8 cellular contexts compared by ENCODE assay signal in genomic region chr17:30708241-30709078, GRCh38.
DNase-seq lines count a peak whose midpoint lies in the region; ATAC-seq, FAIRE-seq and TF ChIP-seq lines count a peak whose summit lies in the region.
"Not testable (repeated sequence)": the region's sequence is repeated elsewhere in the genome, so short reads cannot be mapped to it uniquely, and the experiment has no call there.

No MANE protein-coding gene starts in this region.

- peak overlapping the region; percentile 88 for H3K27ac ChIP-seq in DND-41 (ENCODE audit: low read length)
- H3K27ac ChIP-seq in heart left ventricle: peak overlapping the region in 8 of 12 donors; percentile 13 to 60 (median 52)
- not testable (repeated sequence) for H3K27ac ChIP-seq in neutrophil

- H3K9ac ChIP-seq in DND-41 (ENCODE audit: low read depth, low read length): peak overlapping the region; percentile 73

- intact Hi-C loops in heart left ventricle (cut with DNase I): not testable (repeated sequence)

- peak in 1 of 2 donors; percentile 24 for TF ChIP-seq POLR2A in heart left ventricle (IDR thresholded peaks at IDR 0.05)

- H3K27me3 ChIP-seq in DND-41 (ENCODE audit: insufficient read depth, low read length, poor library complexity): not testable (repeated sequence)
- H3K27me3 ChIP-seq in heart left ventricle (peaks cover 0 to 30% (median 5%) of the 10 kb centered on the region in 9 donors), neutrophil (peaks cover 67% of the 10 kb centered on the region)

- H3K79me2 ChIP-seq in DND-41 (ENCODE audit: insufficient read depth, low read length): peaks cover 40% of the 10 kb centered on the region

- DNase-seq in DND-41 (peak; percentile 90), NCI-H2227 treated with DMSO at 0.1 percent for 48 hours (lab: John Stamatoyannopoulos, UW) (peak; percentile 78), astrocyte of the cerebellum (ENCODE audit: low read depth) (peak; percentile 91), heart left ventricle (peak; percentile 84 to 90 (median 90))
- peak; percentile 72 for DNase-seq in stimulated activated naive CD8-positive, alpha-beta T cell treated with anti-CD3 and anti-CD28 coated beads, Interleukin-15, Interleukin-2, amounts not matched to agents 100 U/mL and 50 U/mL, for 24 hours

- peak overlapping the region; percentile 81 for H3K4me2 ChIP-seq in DND-41 (ENCODE audit: insufficient read depth, low read length)

- not testable (repeated sequence) for H3K36me3 ChIP-seq in DND-41 (ENCODE audit: insufficient read depth, low read length); heart left ventricle; neutrophil

- WGBS in heart left ventricle, 4 donors: 0 to 1% (median 0%) methylated on average over 49 to 74 of the region's 75 CpGs

- H3K4me3 ChIP-seq in DND-41 (ENCODE audit: low read depth in 1 of 2, low read length in 2 of 2): peak overlapping the region; percentile 46 to 72; a peak in 3 of 4 replicates
- H3K4me3 ChIP-seq in astrocyte of the cerebellum (ENCODE audit: low read depth, low read length): peak overlapping the region; percentile 67
- H3K4me3 ChIP-seq in heart left ventricle: peak overlapping the region; percentile 42 to 87 (median 65)
- H3K4me3 ChIP-seq in neutrophil (ENCODE audit: low read depth in 1 of 2, low read length in 1 of 2): peak overlapping the region; percentile 61 to 66

- in situ Hi-C loops in astrocyte of the cerebellum (cut with HindIII; ENCODE audit: low sequenced_read_pairs): not testable (repeated sequence)

- H3K4me1 ChIP-seq in DND-41 (ENCODE audit: insufficient read depth, low read length) (peaks cover 33% of the 10 kb centered on the region), heart left ventricle (peaks cover 0 to 28% (median 3%) of the 10 kb centered on the region in 12 donors), neutrophil (ENCODE audit: control insufficient read depth in 1 of 2, insufficient read depth in 1 of 2, low read depth in 1 of 2, low read length in 1 of 2) (peaks cover 20 to 41% of the 10 kb centered on the region in 2 experiments)

- FAIRE-seq in TTC549 (lab: Jason Lieb, UNC): peak; percentile 53

- not testable (repeated sequence) for TF ChIP-seq CTCF in DND-41 (IDR thresholded peaks at IDR 0.05; ENCODE audit: borderline replicate concordance, extremely low read depth, low read length, poor library complexity, severe bottlenecking); astrocyte of the cerebellum (IDR thresholded peaks at IDR 0.05; ENCODE audit: low read depth, low read length, missing control alignments); heart left ventricle (IDR thresholded peaks at IDR 0.05); neutrophil (IDR thresholded peaks at IDR 0.05)

- peaks cover 31% of the 10 kb centered on the region for H4K20me1 ChIP-seq in DND-41 (ENCODE audit: insufficient read depth, low read length)

- H2AFZ ChIP-seq in DND-41 (ENCODE audit: low read depth, low read length): peak overlapping the region; percentile 96

- ATAC-seq in DND-41 (ENCODE audit: insufficient read depth, low read depth): peak; percentile 81
- peak; percentile 52 for ATAC-seq in HG02981 (IDR thresholded peaks at IDR 0.05; ENCODE audit: unreplicated experiment)
- peak; percentile 67 to 89 (median 87) for ATAC-seq in heart left ventricle
- peak; percentile 48 for ATAC-seq in stimulated activated naive CD8-positive, alpha-beta T cell treated with anti-CD3 and anti-CD28 coated beads, Interleukin-15, Interleukin-2, amounts not matched to agents 100 U/mL and 50 U/mL, for 24 hours

- not testable (repeated sequence) for H3K9me3 ChIP-seq in DND-41 (ENCODE audit: insufficient read depth, low read length, severe bottlenecking); heart left ventricle; neutrophil
